ENCODE assay signal across 8 cellular contexts in genomic region chr2:160294339-160294803, GRCh38.
A peak's percentile ranks its signal among the peaks of the same experiment; 100 is the strongest.
DNase-seq lines count a peak whose midpoint lies in the region; ATAC-seq and TF ChIP-seq lines count a peak whose summit lies in the region.

No MANE protein-coding gene starts in this region.

- peaks cover 17% of the 10 kb centered on the region for H3K4me1 Mint-ChIP-seq in GM23338

- H3K27ac Mint-ChIP-seq in GM23338 = no peak overlapping the region

- DNase-seq in stimulated activated naive CD4-positive, alpha-beta T cell treated with Interleukin-2 at 50 U/mL for 16 hours (lab: John Stamatoyannopoulos, UW) = peak; percentile 35
- no peak for DNase-seq in stimulated activated naive CD4-positive, alpha-beta T cell (lab: John Stamatoyannopoulos, UW)
- DNase-seq in RKO (ENCODE audit: low spot score) (peak; percentile 65), pulmonary artery endothelial cell (ENCODE audit: low read depth, low spot score) (peak; percentile 36), NCI-H2227 treated with DMSO at 0.1 percent for 48 hours (lab: John Stamatoyannopoulos, UW) (no peak), GM23338 (ENCODE audit: low spot score) (no peak)

- H3K4me1 ChIP-seq in GM23338 (ENCODE audit: insufficient read depth) = no peaks in the 10 kb centered on the region

- H3K9me3 Mint-ChIP-seq in GM23338 = no peaks in the 10 kb centered on the region

- no peaks in the 10 kb centered on the region for H3K27me3 Mint-ChIP-seq in GM23338 (ENCODE audit: insufficient read depth, low read depth, poor library complexity)

- no peak overlapping the region for H3K4me3 ChIP-seq in GM23338

- no peak overlapping the region for H2AFZ ChIP-seq in GM23338

- H3K4me3 Mint-ChIP-seq in GM23338 = no peak overlapping the region

- no peaks in the 10 kb centered on the region for H3K27me3 ChIP-seq in GM23338 (ENCODE audit: insufficient read depth)

- no peak overlapping the region for H3K27ac ChIP-seq in GM23338 (ENCODE audit: low read depth)

- H3K79me2 ChIP-seq in GM23338 (replicated peaks; ENCODE audit: insufficient read depth) = no peaks in the 10 kb centered on the region

- ATAC-seq in esophagus mucosa (peak; percentile 90), GM23338 (no peak), HG03095 (IDR thresholded peaks at IDR 0.05; ENCODE audit: unreplicated experiment) (no peak)

- no peak overlapping the region for H3K4me2 ChIP-seq in GM23338

- no peaks in the 10 kb centered on the region for H3F3A ChIP-seq in GM23338 (replicated peaks; ENCODE audit: low read depth)

- H4K20me1 ChIP-seq in GM23338 (replicated peaks; ENCODE audit: insufficient read depth) = 0 out of 2 replicates have a peak, but pooled peaks cover 3% of the 10 kb centered on the region

- H3K36me3 Mint-ChIP-seq in GM23338 (ENCODE audit: low read depth) = peaks cover 18% of the 10 kb centered on the region

- H3K9me2 ChIP-seq in GM23338 (ENCODE audit: insufficient read depth) = no peaks in the 10 kb centered on the region

- no peaks in the 10 kb centered on the region for H3K36me3 ChIP-seq in GM23338 (ENCODE audit: insufficient read depth)

- no peak for TF ChIP-seq CTCF in GM23338 (conservative IDR thresholded peaks at IDR 0.05; ENCODE audit: low read depth in 2 of 2)

TF ChIP-seq in GM23338, 12 proteins besides CTCF, POLR2A, EP300 and RAD21:
- TF ChIP-seq NANOG (IDR thresholded peaks at IDR 0.05; ENCODE audit: borderline replicate concordance) (no peak), POLR2AphosphoS5 (IDR thresholded peaks at IDR 0.05; ENCODE audit: low read depth) (no peak), REST (IDR thresholded peaks at IDR 0.05; ENCODE audit: unreplicated experiment) (no peak), STAT1 (IDR thresholded peaks at IDR 0.05; ENCODE audit: unreplicated experiment) (no peak), ETS1 (IDR thresholded peaks at IDR 0.05) (no peak), EZH2 (IDR thresholded peaks at IDR 0.05; ENCODE audit: low read depth, unreplicated experiment) (no peak), ZNF462 (CRISPR knock-in tag; IDR thresholded peaks at IDR 0.05) (no peak), ZNF114 (CRISPR knock-in tag; IDR thresholded peaks at IDR 0.05) (no peak), ZNF331 (CRISPR knock-in tag; IDR thresholded peaks at IDR 0.05; ENCODE audit: low read depth) (no peak), EZH2phosphoT487 (IDR thresholded peaks at IDR 0.05; ENCODE audit: unreplicated experiment) (no peak), JUNB (IDR thresholded peaks at IDR 0.05; ENCODE audit: unreplicated experiment) (no peak), CREB1 (CRISPR knock-in tag; IDR thresholded peaks at IDR 0.05; ENCODE audit: low read depth) (no peak)

Comparison
In these comparisons a context has a peak if more than half of its experiments do, and no peak if none do; other contexts are left out.
1. DNase-seq: peak in stimulated activated naive CD4-positive, alpha-beta T cell treated with Interleukin-2 at 50 U/mL for 16 hours (single experiment), RKO (single experiment) and pulmonary artery endothelial cell (single experiment); none in stimulated activated naive CD4-positive, alpha-beta T cell (0 of 6), NCI-H2227 treated with DMSO at 0.1 percent for 48 hours (single experiment) and GM23338 (single experiment).